Comparison of ENCODE assay signal across 25 cellular contexts in the genomic region with DNA sequence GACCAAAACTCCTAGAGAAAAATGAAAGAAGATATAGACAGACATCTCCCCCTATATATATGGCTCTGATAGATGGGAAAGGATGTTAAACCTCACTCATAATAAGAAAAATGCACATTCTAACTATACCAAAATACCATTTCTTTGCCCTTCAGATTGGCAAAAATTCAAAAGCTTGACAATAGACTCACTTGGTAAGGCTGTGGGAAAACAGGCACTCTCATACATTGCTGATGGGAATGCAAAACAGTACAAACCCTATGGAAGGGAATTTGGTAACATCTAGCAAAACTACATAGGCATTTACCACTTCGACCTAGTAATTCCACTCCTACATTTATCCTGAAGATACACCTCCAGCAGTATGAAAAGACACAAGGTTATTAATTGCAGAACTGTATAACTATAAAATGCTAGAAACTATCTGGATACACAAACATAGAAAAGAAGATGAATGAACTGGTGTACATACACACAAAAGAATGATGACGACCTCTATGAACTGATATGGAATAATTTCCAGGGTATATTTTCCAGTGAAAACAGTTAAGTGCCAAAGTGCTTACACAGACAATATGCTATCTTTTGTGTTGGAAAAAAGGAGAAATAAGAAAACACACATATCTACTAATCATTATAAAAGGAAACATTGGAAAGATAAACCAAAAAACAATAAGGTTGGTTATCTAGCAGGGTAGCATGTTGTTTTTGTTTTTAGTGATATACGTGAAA.
"Had no signal": no experiment of that assay in that cellular context is flagged by ENCODE, and none has a peak within 500 bp of the region (broad histone marks: within the 10 kb centered on the region; RNA-seq: fewer than 3 reads in every experiment).

No MANE protein-coding gene starts in this region.

- H3K27ac ChIP-seq: brain microvascular endothelial cell, hepatocyte, neutrophil, pancreas, right lobe of liver, skin epidermis, stomach, transverse colon had no signal

- ATAC-seq: activated naive CD8-positive, alpha-beta T cell treated with anti-CD3 and anti-CD28 coated beads, Interleukin-2, amount 50 U/mL, for 24 hours; left ventricle myocardium superior; pancreas; stimulated activated effector memory CD8-positive, alpha-beta T cell treated with anti-CD3 and anti-CD28 coated beads, Interleukin-12 subunit alpha, Interleukin-12 subunit beta, amount 100 ng/mL, for 72 hours; T-helper 17 cell had no signal

- H3K27me3 ChIP-seq: brain microvascular endothelial cell, dorsolateral prefrontal cortex, hepatocyte, neutrophil, pancreas, right lobe of liver, stomach, transverse colon had no signal

- H3K9me3 ChIP-seq: neutrophil, pancreas, right lobe of liver, stomach, transverse colon had no signal

- FAIRE-seq: urothelium cell line had no signal

- H3K4me3 ChIP-seq: hepatocyte, pancreas, right lobe of liver, skin epidermis, stomach, transverse colon had no signal

- H3K36me3 ChIP-seq: brain microvascular endothelial cell, neutrophil, pancreas, right lobe of liver, transverse colon had no signal

- DNase-seq: activated CD4-positive, alpha-beta memory T cell treated with anti-CD3 and anti-CD28 coated beads, Interleukin-2, amount 10 ng/mL, durations not matched to agents 7 days and 5 days; activated CD4-positive, alpha-beta T cell treated with anti-CD3 and anti-CD28 coated beads for 48 hours; activated CD4-positive, CD25-positive, alpha-beta regulatory T cell; activated effector memory CD4-positive, alpha-beta T cell treated with anti-CD3 and anti-CD28 coated beads, Interleukin-2, amount 50 U/mL, for 16 hours; activated naive CD4-positive, alpha-beta T cell treated with anti-CD3 and anti-CD28 coated beads, Interleukin-2, amount 10 ng/mL, durations not matched to agents 7 days and 5 days; activated naive CD8-positive, alpha-beta T cell treated with anti-CD3 and anti-CD28 coated beads, Interleukin-2, amount 50 U/mL, for 24 hours; activated T-cell treated with anti-CD3 and anti-CD28 coated beads for 4 hours; brain microvascular endothelial cell; foreskin fibroblast; glutamatergic neuron; immature natural killer cell; left ventricle myocardium superior; pancreas; right lobe of liver; stimulated activated CD4-positive, alpha-beta T cell treated with anti-CD3 and anti-CD28 coated beads, Interleukin-2, amount 100 ng/mL, for 24 hours; stomach; SW 1271; T-helper 17 cell; transverse colon had no signal
